8 cellular contexts compared by ENCODE assay signal in genomic region chr10:49518982-49519578, GRCh38. TPM values are rescaled to one million over a fixed set of nuclear protein-coding genes. Genes with fewer than 3 reads are reported as not detected.
DNase-seq lines count a peak whose midpoint lies in the region; ATAC-seq and TF ChIP-seq lines count a peak whose summit lies in the region.

No MANE protein-coding gene starts in this region.

- TF ChIP-seq POLR2A in gastrocnemius medialis (IDR thresholded peaks at IDR 0.05), result no peak

- intact Hi-C loops in left ventricle myocardium inferior (cut with micrococcal nuclease) (loop anchor here (10.0 kb wide), 1 partner anchor 114 kb away; no protein-coding TSS in a partner anchor), gastrocnemius medialis (cut with DNase I; ENCODE audit: low total_unique reads) (loop anchor here (1.0 to 5.0 kb wide), 3 partner anchors 112 to 862 kb away; no protein-coding TSS in a partner anchor)

- peaks cover 6% of the 10 kb centered on the region for H3K4me1 ChIP-seq in adipocyte (ENCODE audit: control insufficient read depth, insufficient read depth, low read length)
- H3K4me1 ChIP-seq in left ventricle myocardium inferior, result peaks cover 45% of the 10 kb centered on the region
- H3K4me1 ChIP-seq in gastrocnemius medialis, result peaks cover 19 to 26% of the 10 kb centered on the region in 2 donors

- ATAC-seq in GM18867 (IDR thresholded peaks at IDR 0.05; ENCODE audit: unreplicated experiment) (peak; percentile 70), gastrocnemius medialis (peak; percentile 69 to 74)

- H3K27ac ChIP-seq in left ventricle myocardium inferior (replicated peaks) (no peak overlapping the region), gastrocnemius medialis (no peak overlapping the region)

- H3K27me3 ChIP-seq in adipocyte (replicated peaks; ENCODE audit: control insufficient read depth, insufficient read depth, low read length) (no peaks in the 10 kb centered on the region), left ventricle myocardium inferior (ENCODE audit: low read depth) (no peaks in the 10 kb centered on the region), gastrocnemius medialis (no peaks in the 10 kb centered on the region)

- H3K4me3 ChIP-seq in adipocyte (ENCODE audit: low read length), result no peak overlapping the region
- H3K4me3 ChIP-seq in left ventricle myocardium inferior, result no peak overlapping the region
- H3K4me3 ChIP-seq in gastrocnemius medialis, result no peak overlapping the region

- no peak overlapping the region for H3K9ac ChIP-seq in adipocyte (ENCODE audit: low read length)

- TF ChIP-seq CTCF in left ventricle myocardium inferior (IDR thresholded peaks at IDR 0.05; ENCODE audit: borderline replicate concordance) (peak; percentile 75), gastrocnemius medialis (IDR thresholded peaks at IDR 0.05 in 4 of 5, conservative IDR thresholded peaks at IDR 0.05 in 1 of 5) (peak; percentile 58 to 69 (median 64))

- H3K9me3 ChIP-seq in adipocyte (ENCODE audit: control insufficient read depth, low read length) (no peaks in the 10 kb centered on the region), left ventricle myocardium inferior (replicated peaks) (no peaks in the 10 kb centered on the region), gastrocnemius medialis (no peaks in the 10 kb centered on the region)

- H3K36me3 ChIP-seq in adipocyte (ENCODE audit: control insufficient read depth, insufficient read depth, low read length, severe bottlenecking) (peaks cover 72% of the 10 kb centered on the region), left ventricle myocardium inferior (peaks cover 52% of the 10 kb centered on the region), gastrocnemius medialis (peaks cover 0 to 7% of the 10 kb centered on the region in 2 donors)

- in situ Hi-C loops in gastrocnemius medialis (cut with MboI; ENCODE audit: low sequenced_read_pairs in 4 of 4), result loop anchor here (10.0 to 25.0 kb wide), 6 partner anchors 104 to 857 kb away; no protein-coding TSS in a partner anchor

- DNase-seq in COLO829 (ENCODE audit: low spot score), result peak; percentile 47
- peak; percentile 40 for DNase-seq in NCI-H1694 treated with DMSO at 0.1 percent for 48 hours (lab: John Stamatoyannopoulos, UW)
- DNase-seq in adipocyte (ENCODE audit: low read depth), result peak; percentile 77
- no peak for DNase-seq in left ventricle myocardium inferior
- no peak for DNase-seq in gastrocnemius medialis
- no peak for DNase-seq in OCI-M2 (lab: John Stamatoyannopoulos, UW; ENCODE audit: unreplicated experiment)
- no peak for DNase-seq in NCI-H187 treated with DMSO at 0.1 percent for 48 hours (lab: John Stamatoyannopoulos, UW)

RNA-seq across cellular contexts. Expression of gene ERCC6, which starts 19.8 kb away (rescaled TPM):
- total RNA-seq in left ventricle myocardium inferior (19.9 TPM), gastrocnemius medialis (10 to 100 TPM in 3 of 4 donors, 1 to 10 TPM in 1; 8.7 to 16.7 (median 10.5) TPM)

Comparison
In these comparisons a context has a peak if more than half of its experiments do, and no peak if none do; other contexts are left out.
1. DNase-seq: peak in COLO829 (single experiment), NCI-H1694 treated with DMSO at 0.1 percent for 48 hours (single experiment) and adipocyte (single experiment); none in left ventricle myocardium inferior (single experiment), gastrocnemius medialis (0 of 2), OCI-M2 (single experiment) and NCI-H187 treated with DMSO at 0.1 percent for 48 hours (single experiment).